ENCODE assay signal across 8 cellular contexts in the genomic region with DNA sequence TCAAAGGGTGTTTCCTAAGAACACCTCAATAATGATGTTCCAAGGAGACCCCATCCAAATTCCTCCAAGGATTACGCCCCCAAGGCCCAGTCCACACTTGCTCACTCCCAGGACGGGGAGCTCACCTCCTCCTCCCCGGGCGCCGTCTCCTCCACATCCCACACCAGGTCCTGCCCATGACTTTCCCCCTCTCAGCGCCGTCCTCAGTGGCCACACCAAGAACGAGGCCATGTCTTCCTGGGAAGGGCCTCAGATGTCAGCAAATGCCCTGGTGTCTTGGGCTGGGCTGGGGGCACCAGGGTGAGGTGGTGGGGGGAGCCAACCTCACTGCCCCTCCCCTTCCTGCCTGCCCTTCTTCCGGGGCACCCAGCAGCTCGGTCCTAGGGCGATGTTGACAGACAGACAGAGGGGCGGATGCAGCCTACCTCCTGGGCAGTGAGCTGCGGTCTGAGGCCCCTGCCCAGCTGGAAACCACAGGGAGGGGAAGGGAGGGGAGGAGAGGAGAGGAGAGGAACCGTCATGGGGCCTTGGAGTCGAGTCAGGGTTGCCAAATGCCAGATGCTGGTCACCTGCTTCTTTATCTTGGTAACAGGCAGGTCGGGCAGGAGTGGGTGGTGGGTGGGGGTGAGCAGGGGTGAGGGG. TPM values are rescaled to one million over a fixed set of nuclear protein-coding genes. Genes with fewer than 3 reads are reported as not detected.
DNase-seq lines count a peak whose midpoint lies in the region; ATAC-seq and TF ChIP-seq lines count a peak whose summit lies in the region.

A gene (minus strand): TSS at position 288 of the 642 bp plus-strand sequence. CDS start 110 bp downstream, at position 178.
A gene with protein sequence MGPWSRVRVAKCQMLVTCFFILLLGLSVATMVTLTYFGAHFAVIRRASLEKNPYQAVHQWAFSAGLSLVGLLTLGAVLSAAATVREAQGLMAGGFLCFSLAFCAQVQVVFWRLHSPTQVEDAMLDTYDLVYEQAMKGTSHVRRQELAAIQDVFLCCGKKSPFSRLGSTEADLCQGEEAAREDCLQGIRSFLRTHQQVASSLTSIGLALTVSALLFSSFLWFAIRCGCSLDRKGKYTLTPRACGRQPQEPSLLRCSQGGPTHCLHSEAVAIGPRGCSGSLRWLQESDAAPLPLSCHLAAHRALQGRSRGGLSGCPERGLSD (plus strand): TSS at position 383 of the 642 bp plus-strand sequence. CDS start 137 bp downstream, at position 520.

- intact Hi-C loops in dendritic cell treated with granulocyte-macrophage colony-stimulating factor and Interleukin-4, amounts not matched to agents 40 ng/mL and 50 ng/mL, for 4 days (cut with micrococcal nuclease): loop anchor here (1.0 to 10.0 kb wide), 3 partner anchors 31 to 583 kb away; a partner anchor contains a TSS

- ATAC-seq in omental fat pad (ENCODE audit: low FRiP score) (no peak), HG02623 (IDR thresholded peaks at IDR 0.05; ENCODE audit: unreplicated experiment) (no peak)

- H3K4me1 Mint-ChIP-seq in T-helper 2 cell treated with Interferon-gamma antibody and Interleukin-4, amounts not matched to agents 5 μg/mL and 100 μg/mL, for 36 hours (ENCODE audit: low read depth): peaks cover 29% of the 10 kb centered on the region
- peaks cover 72% of the 10 kb centered on the region for H3K4me1 Mint-ChIP-seq in dendritic cell treated with granulocyte-macrophage colony-stimulating factor and Interleukin-4, amounts not matched to agents 40 ng/mL and 50 ng/mL, for 4 days (ENCODE audit: low read depth)

- peak within 1 kb of the TSS; percentile 94 for H3K4me3 Mint-ChIP-seq in T-helper 2 cell treated with Interferon-gamma antibody and Interleukin-4, amounts not matched to agents 5 μg/mL and 100 μg/mL, for 36 hours
- H3K4me3 Mint-ChIP-seq in dendritic cell treated with granulocyte-macrophage colony-stimulating factor and Interleukin-4, amounts not matched to agents 40 ng/mL and 50 ng/mL, for 4 days: peak within 1 kb of the TSS; percentile 97

- no peaks in the 10 kb centered on the region for H3K9me3 Mint-ChIP-seq in T-helper 2 cell treated with Interferon-gamma antibody and Interleukin-4, amounts not matched to agents 5 μg/mL and 100 μg/mL, for 36 hours
- H3K9me3 Mint-ChIP-seq in dendritic cell treated with granulocyte-macrophage colony-stimulating factor and Interleukin-4, amounts not matched to agents 40 ng/mL and 50 ng/mL, for 4 days: no peaks in the 10 kb centered on the region

- no peaks in the 10 kb centered on the region for H3K27me3 Mint-ChIP-seq in T-helper 2 cell treated with Interferon-gamma antibody and Interleukin-4, amounts not matched to agents 5 μg/mL and 100 μg/mL, for 36 hours (ENCODE audit: low read depth)
- peaks cover 2% of the 10 kb centered on the region for H3K27me3 Mint-ChIP-seq in dendritic cell treated with granulocyte-macrophage colony-stimulating factor and Interleukin-4, amounts not matched to agents 40 ng/mL and 50 ng/mL, for 4 days

- H3K36me3 Mint-ChIP-seq in T-helper 2 cell treated with Interferon-gamma antibody and Interleukin-4, amounts not matched to agents 5 μg/mL and 100 μg/mL, for 36 hours (ENCODE audit: low read depth): peaks cover 14% of the 10 kb centered on the region
- peaks cover 98% of the 10 kb centered on the region for H3K36me3 Mint-ChIP-seq in dendritic cell treated with granulocyte-macrophage colony-stimulating factor and Interleukin-4, amounts not matched to agents 40 ng/mL and 50 ng/mL, for 4 days (ENCODE audit: low read depth)

- H3K27ac Mint-ChIP-seq in T-helper 2 cell treated with Interferon-gamma antibody and Interleukin-4, amounts not matched to agents 5 μg/mL and 100 μg/mL, for 36 hours: peak within 1 kb of the TSS; percentile 90
- peak within 1 kb of the TSS; percentile 87 for H3K27ac Mint-ChIP-seq in dendritic cell treated with granulocyte-macrophage colony-stimulating factor and Interleukin-4, amounts not matched to agents 40 ng/mL and 50 ng/mL, for 4 days

- TF ChIP-seq CTCF in omental fat pad (IDR thresholded peaks at IDR 0.05): no peak

- DNase-seq in activated CD8-positive, alpha-beta memory T cell treated with anti-CD3 and anti-CD28 coated beads, Interleukin-2, amount 50 U/mL, for 4 hours: peak; percentile 49
- no peak for DNase-seq in activated CD8-positive, alpha-beta memory T cell treated with anti-CD3 and anti-CD28 coated beads, Interleukin-2, amount 50 U/mL, for 48 hours
- DNase-seq in T-helper 2 cell treated with Interferon-gamma antibody and Interleukin-4, amounts not matched to agents 5 μg/mL and 100 μg/mL, for 36 hours (ENCODE audit: low spot score): peak; percentile 70
- DNase-seq in omental fat pad (ENCODE audit: low spot score) (peak; percentile 16), DMS 273 treated with DMSO at 0.1 percent for 48 hours (lab: John Stamatoyannopoulos, UW) (no peak), globus pallidus (ENCODE audit: low spot score) (no peak)

RNA-seq across cellular contexts. Expression of the first gene that starts in this region (rescaled TPM):
- total RNA-seq in omental fat pad: 1 to 10 TPM; 1.1 to 2.8 (median 1.2) TPM

RNA-seq across cellular contexts. Expression of the second gene that starts in this region (rescaled TPM):
- total RNA-seq in omental fat pad: 1 to 10 TPM in 3 of 4 donors, under 1 TPM in 1; 0.19 to 6.4 (median 2.7) TPM

Comparison
In these comparisons a context has a peak if more than half of its experiments do, and no peak if none do; other contexts are left out.
1. DNase-seq: peak in activated CD8-positive, alpha-beta memory T cell treated with anti-CD3 and anti-CD28 coated beads, Interleukin-2, amount 50 U/mL, for 4 hours (single experiment), T-helper 2 cell treated with Interferon-gamma antibody and Interleukin-4, amounts not matched to agents 5 μg/mL and 100 μg/mL, for 36 hours (single experiment) and omental fat pad (single experiment); none in activated CD8-positive, alpha-beta memory T cell treated with anti-CD3 and anti-CD28 coated beads, Interleukin-2, amount 50 U/mL, for 48 hours (single experiment), DMS 273 treated with DMSO at 0.1 percent for 48 hours (single experiment) and globus pallidus (single experiment).